ENCODE assay signal across 8 cellular contexts in genomic region chr20:31705598-31706597, GRCh38. TPM values are rescaled to one million over a fixed set of nuclear protein-coding genes. Genes with fewer than 3 reads are reported as not detected.
A peak's percentile ranks its signal among the peaks of the same experiment; 100 is the strongest.
DNase-seq lines count a peak whose midpoint lies in the region; ATAC-seq and TF ChIP-seq lines count a peak whose summit lies in the region.
"Had no signal": no experiment of that assay in that cellular context is flagged by ENCODE, and none has a peak within 500 bp of the region (broad histone marks: within the 10 kb centered on the region; RNA-seq: fewer than 3 reads in every experiment).

No MANE protein-coding gene starts in this region.

- WGBS in lower leg skin, 2 donors = 68 to 78% methylated on average over 4 of the region's 4 CpGs

- H3K4me3 Mint-ChIP-seq in activated T-helper 1 cell treated with anti-CD3 and anti-CD28 coated beads, Interleukin-12 subunit alpha, Interleukin-12 subunit beta, Interleukin-2, Interleukin-4 antibody, amounts not matched to agents 30 ng/mL and 10 ng/mL and 1 ng/mL, durations not matched to agents 14 hours and 24 hours and 36 hours = peak overlapping the region; percentile 34
- H3K4me3 Mint-ChIP-seq in nephron = no peak overlapping the region

- ATAC-seq in GM19043 (IDR thresholded peaks at IDR 0.05; ENCODE audit: low read depth, unreplicated experiment) (peak; percentile 84), HG02885 (IDR thresholded peaks at IDR 0.05; ENCODE audit: poor library complexity, unreplicated experiment) (peak; percentile 85)

- H3K27me3 Mint-ChIP-seq in activated T-helper 1 cell treated with anti-CD3 and anti-CD28 coated beads, Interleukin-12 subunit alpha, Interleukin-12 subunit beta, Interleukin-2, Interleukin-4 antibody, amounts not matched to agents 30 ng/mL and 10 ng/mL and 1 ng/mL, durations not matched to agents 14 hours and 24 hours and 36 hours (ENCODE audit: insufficient read depth) = no peaks in the 10 kb centered on the region
- no peaks in the 10 kb centered on the region for H3K27me3 Mint-ChIP-seq in nephron (ENCODE audit: low read depth)

- no peak overlapping the region for H3K4me3 ChIP-seq in lower leg skin (ENCODE audit: low read depth, poor library complexity, severe bottlenecking)
- H3K4me3 ChIP-seq: SJSA1 had no signal

- H3K36me3 Mint-ChIP-seq in activated T-helper 1 cell treated with anti-CD3 and anti-CD28 coated beads, Interleukin-12 subunit alpha, Interleukin-12 subunit beta, Interleukin-2, Interleukin-4 antibody, amounts not matched to agents 30 ng/mL and 10 ng/mL and 1 ng/mL, durations not matched to agents 14 hours and 24 hours and 36 hours (ENCODE audit: low read depth) = peaks cover 63% of the 10 kb centered on the region
- H3K36me3 Mint-ChIP-seq in nephron (ENCODE audit: low read depth) = peaks cover 52% of the 10 kb centered on the region

- no peak for DNase-seq in activated T-helper 1 cell treated with anti-CD3 and anti-CD28 coated beads, Interleukin-12 subunit alpha, Interleukin-12 subunit beta, Interleukin-2, Interleukin-4 antibody, amounts not matched to agents 30 ng/mL and 10 ng/mL and 1 ng/mL, durations not matched to agents 14 hours and 24 hours and 36 hours (ENCODE audit: low spot score)
- DNase-seq in anterior cingulate cortex (lab: John Stamatoyannopoulos, UW) (no peak), lower leg skin (ENCODE audit: low spot score in 2 of 2) (no peak), NCI-H187 (lab: John Stamatoyannopoulos, UW) (no peak)

- H3K27ac Mint-ChIP-seq in activated T-helper 1 cell treated with anti-CD3 and anti-CD28 coated beads, Interleukin-12 subunit alpha, Interleukin-12 subunit beta, Interleukin-2, Interleukin-4 antibody, amounts not matched to agents 30 ng/mL and 10 ng/mL and 1 ng/mL, durations not matched to agents 14 hours and 24 hours and 36 hours = peak overlapping the region; percentile 68
- peak overlapping the region; percentile 15 to 44 (median 31) for H3K27ac Mint-ChIP-seq in nephron

- TF ChIP-seq CTCF in nephron (IDR thresholded peaks at IDR 0.05; ENCODE audit: unreplicated experiment in 3 of 3) (no peak), lower leg skin (IDR thresholded peaks at IDR 0.05) (no peak)

- no peak for TF ChIP-seq POLR2A in lower leg skin (IDR thresholded peaks at IDR 0.05)

- no peaks in the 10 kb centered on the region for H3K9me3 Mint-ChIP-seq in activated T-helper 1 cell treated with anti-CD3 and anti-CD28 coated beads, Interleukin-12 subunit alpha, Interleukin-12 subunit beta, Interleukin-2, Interleukin-4 antibody, amounts not matched to agents 30 ng/mL and 10 ng/mL and 1 ng/mL, durations not matched to agents 14 hours and 24 hours and 36 hours
- no peaks in the 10 kb centered on the region for H3K9me3 Mint-ChIP-seq in nephron

- peaks cover 71% of the 10 kb centered on the region for H3K4me1 Mint-ChIP-seq in activated T-helper 1 cell treated with anti-CD3 and anti-CD28 coated beads, Interleukin-12 subunit alpha, Interleukin-12 subunit beta, Interleukin-2, Interleukin-4 antibody, amounts not matched to agents 30 ng/mL and 10 ng/mL and 1 ng/mL, durations not matched to agents 14 hours and 24 hours and 36 hours (ENCODE audit: low read depth)
- H3K4me1 Mint-ChIP-seq in nephron = peaks cover 39% of the 10 kb centered on the region

- intact Hi-C loops in activated T-helper 1 cell treated with anti-CD3 and anti-CD28 coated beads, Interleukin-12 subunit alpha, Interleukin-12 subunit beta, Interleukin-2, Interleukin-4 antibody, amounts not matched to agents 30 ng/mL and 10 ng/mL and 1 ng/mL, durations not matched to agents 14 hours and 24 hours and 36 hours (cut with micrococcal nuclease) = no loop called here
- intact Hi-C loops in lower leg skin (cut with DNase I; ENCODE audit: low total_unique reads) = no loop called here

RNA-seq across cellular contexts. Expression of gene BCL2L1, which starts 16.8 kb away (rescaled TPM):
- 417 and 420 TPM in 2 replicates for total RNA-seq in activated T-helper 1 cell treated with anti-CD3 and anti-CD28 coated beads, Interleukin-12 subunit alpha, Interleukin-12 subunit beta, Interleukin-2, Interleukin-4 antibody, amounts not matched to agents 30 ng/mL and 10 ng/mL and 1 ng/mL, durations not matched to agents 14 hours and 24 hours and 36 hours
- total RNA-seq in lower leg skin = 100 to 1,000 TPM; 115 to 152 (median 125) TPM

RNA-seq across cellular contexts. Expression of gene TPX2, which starts 33.2 kb away (rescaled TPM):
- total RNA-seq in activated T-helper 1 cell treated with anti-CD3 and anti-CD28 coated beads, Interleukin-12 subunit alpha, Interleukin-12 subunit beta, Interleukin-2, Interleukin-4 antibody, amounts not matched to agents 30 ng/mL and 10 ng/mL and 1 ng/mL, durations not matched to agents 14 hours and 24 hours and 36 hours = 53.3 and 54.4 TPM in 2 replicates
- total RNA-seq in lower leg skin = 10 to 100 TPM in 1 of 4 donors, 1 to 10 TPM in 3; 5.9 to 10.2 (median 7.3) TPM
